In the genomic region with DNA sequence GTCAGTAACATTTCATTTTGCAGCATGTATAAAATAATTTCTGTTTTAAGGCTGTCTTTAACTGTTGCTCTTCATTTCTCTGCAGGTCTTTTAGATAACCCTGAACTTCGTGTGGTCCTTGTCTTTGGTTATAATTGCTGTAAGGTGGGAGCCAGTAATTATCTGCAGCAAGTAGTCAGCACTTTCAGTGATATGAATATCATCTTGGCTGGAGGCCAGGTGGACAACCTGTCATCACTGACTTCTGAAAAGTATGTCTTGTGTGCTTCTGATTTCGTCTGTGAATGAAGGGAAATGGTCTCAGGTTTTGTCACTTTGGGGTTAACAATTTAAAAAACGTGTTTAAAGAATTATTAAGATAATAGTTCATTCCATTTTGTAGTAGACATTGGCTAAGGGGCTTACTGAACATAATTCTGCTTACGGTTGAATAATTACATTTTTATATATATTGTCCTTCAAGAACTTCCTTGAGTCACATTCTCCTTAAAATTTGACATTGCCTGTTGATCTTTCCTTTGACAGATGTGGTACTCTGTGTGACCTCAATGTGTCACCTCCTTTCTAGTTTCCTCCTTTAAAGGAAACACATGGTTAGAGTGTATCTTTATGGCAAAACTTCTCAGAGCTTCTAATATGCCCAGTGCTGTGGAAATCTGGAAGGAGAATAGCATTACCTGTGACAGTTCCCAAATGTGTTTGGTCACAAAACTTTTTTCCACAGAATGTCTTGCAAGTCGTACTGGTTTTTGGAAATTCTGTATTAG, we compare ENCODE assay signal across 21 cellular contexts. TPM values are rescaled to one million over a fixed set of nuclear protein-coding genes. Genes with fewer than 3 reads are reported as not detected.
DNase-seq lines count a peak whose midpoint lies in the region; ATAC-seq, FAIRE-seq and TF ChIP-seq lines count a peak whose summit lies in the region.
"Had no signal": no experiment of that assay in that cellular context is flagged by ENCODE, and none has a peak within 500 bp of the region (broad histone marks: within the 10 kb centered on the region; RNA-seq: fewer than 3 reads in every experiment).

No MANE protein-coding gene starts in this region.

- WGBS in pancreas, 2 donors, result 41 to 44% methylated on average over 5 of the region's 5 CpGs

- peaks cover 0 to 12% (median 0%) of the 10 kb centered on the region in 3 donors for H3K36me3 ChIP-seq in pancreas

- FAIRE-seq in pancreas (lab: Jason Lieb, UNC), result no peak
- FAIRE-seq: astrocyte, GM18507 had no signal

- no peaks in the 10 kb centered on the region for H3K27me3 Mint-ChIP-seq in activated naive CD8-positive, alpha-beta T cell treated with anti-CD3 and anti-CD28 coated beads, Interleukin-2, amount 50 U/mL, for 24 hours
- H3K27me3 Mint-ChIP-seq: CD8-positive, alpha-beta memory T cell had no signal

- H3K4me1 Mint-ChIP-seq in activated naive CD8-positive, alpha-beta T cell treated with anti-CD3 and anti-CD28 coated beads, Interleukin-2, amount 50 U/mL, for 24 hours, result peaks cover 40% of the 10 kb centered on the region

- H3K9me3 ChIP-seq in pancreas, result no peaks in the 10 kb centered on the region
- H3K9me3 ChIP-seq: colonic mucosa, gastrocnemius medialis, spleen, thoracic aorta had no signal

- H3K27ac ChIP-seq in pancreas, result no peak overlapping the region
- H3K27ac ChIP-seq: colonic mucosa, epithelial cell of prostate, gastrocnemius medialis, thoracic aorta had no signal

- H3K27ac Mint-ChIP-seq in activated naive CD4-positive, alpha-beta T cell treated with anti-CD3 and anti-CD28 coated beads, Interleukin-2, amount 50 U/mL, for 72 hours, result no peak overlapping the region
- H3K27ac Mint-ChIP-seq in activated naive CD8-positive, alpha-beta T cell treated with anti-CD3 and anti-CD28 coated beads, Interleukin-2, amount 50 U/mL, for 24 hours, result peak overlapping the region; percentile 50

- no peak for TF ChIP-seq CTCF in pancreas (IDR thresholded peaks at IDR 0.05)

- H3K4me3 Mint-ChIP-seq in activated naive CD8-positive, alpha-beta T cell treated with anti-CD3 and anti-CD28 coated beads, Interleukin-2, amount 50 U/mL, for 24 hours, result no peak overlapping the region
- H3K4me3 Mint-ChIP-seq: CD8-positive, alpha-beta memory T cell had no signal

- ATAC-seq in activated naive CD4-positive, alpha-beta T cell treated with anti-CD3 and anti-CD28 coated beads, Interleukin-2, amount 50 U/mL, for 72 hours, result peak; percentile 62 to 63
- ATAC-seq in activated naive CD8-positive, alpha-beta T cell treated with anti-CD3 and anti-CD28 coated beads, Interleukin-2, amount 50 U/mL, for 24 hours, result peak; percentile 72
- ATAC-seq in pancreas (peak in 3 of 4 donors; percentile 31 to 50 (median 39)), GM19324 (IDR thresholded peaks at IDR 0.05; ENCODE audit: low FRiP score, unreplicated experiment) (no peak)
- ATAC-seq: left cardiac atrium had no signal

- H3K27me3 ChIP-seq in pancreas, result no peaks in the 10 kb centered on the region
- H3K27me3 ChIP-seq: colonic mucosa, gastrocnemius medialis, spleen had no signal

- no peaks in the 10 kb centered on the region for H3K4me1 ChIP-seq in pancreas
- H3K4me1 ChIP-seq: colonic mucosa had no signal

- no peaks in the 10 kb centered on the region for H3K9me3 Mint-ChIP-seq in activated naive CD4-positive, alpha-beta T cell treated with anti-CD3 and anti-CD28 coated beads, Interleukin-2, amount 50 U/mL, for 72 hours
- no peaks in the 10 kb centered on the region for H3K9me3 Mint-ChIP-seq in activated naive CD8-positive, alpha-beta T cell treated with anti-CD3 and anti-CD28 coated beads, Interleukin-2, amount 50 U/mL, for 24 hours
- H3K9me3 Mint-ChIP-seq: CD8-positive, alpha-beta memory T cell had no signal

- intact Hi-C loops in pancreas (cut with DNase I), result no loop called here

- DNase-seq in activated naive CD4-positive, alpha-beta T cell treated with anti-CD3 and anti-CD28 coated beads, Interleukin-2, amount 50 U/mL, for 72 hours (ENCODE audit: low spot score in 2 of 2), result no peak
- no peak for DNase-seq in activated naive CD4-positive, alpha-beta T cell (lab: John Stamatoyannopoulos, UW)
- DNase-seq in MV-4-11 (lab: John Stamatoyannopoulos, UW) (peak; percentile 22), pancreas (no peak), DMS53 treated with DMSO at 0.1 percent for 48 hours (lab: John Stamatoyannopoulos, UW; ENCODE audit: unreplicated experiment) (no peak), NCI-H345 treated with DMSO at 0.1 percent for 48 hours (lab: John Stamatoyannopoulos, UW; ENCODE audit: unreplicated experiment) (no peak)
- no peak for DNase-seq in activated naive CD8-positive, alpha-beta T cell treated with anti-CD3 and anti-CD28 coated beads, Interleukin-2, amount 50 U/mL, for 24 hours
- DNase-seq: activated gamma-delta T cell treated with Interleukin-2 at 50 U/mL for 16 hours; CD8-positive, alpha-beta memory T cell; colonic mucosa; gastrocnemius medialis; GOT3; left cardiac atrium; SIG-M5; spleen; T-helper 2 cell had no signal

- no peak overlapping the region for H3K4me3 ChIP-seq in pancreas
- H3K4me3 ChIP-seq: colonic mucosa, gastrocnemius medialis, spleen, thoracic aorta had no signal

- H3K36me3 Mint-ChIP-seq in activated naive CD4-positive, alpha-beta T cell treated with anti-CD3 and anti-CD28 coated beads, Interleukin-2, amount 50 U/mL, for 72 hours, result peaks cover 16 to 26% of the 10 kb centered on the region in 2 donors
- H3K36me3 Mint-ChIP-seq in activated naive CD8-positive, alpha-beta T cell treated with anti-CD3 and anti-CD28 coated beads, Interleukin-2, amount 50 U/mL, for 24 hours (ENCODE audit: low read depth), result peaks cover 58% of the 10 kb centered on the region

RNA-seq across cellular contexts. Expression of gene FBXO22, which starts 26.3 kb away (rescaled TPM):
- 100 to 1,000 TPM in 1 of 2 donors, 10 to 100 TPM in 1; 40.3 to 104 TPM for total RNA-seq in activated naive CD4-positive, alpha-beta T cell treated with anti-CD3 and anti-CD28 coated beads, Interleukin-2, amount 50 U/mL, for 72 hours
- 10 to 100 TPM; 12.1 to 14.9 (median 12.7) TPM for total RNA-seq in pancreas
- 1 to 10 TPM; 3.1 to 7.1 TPM for polyA plus RNA-seq in pancreas
